In the genomic region with DNA sequence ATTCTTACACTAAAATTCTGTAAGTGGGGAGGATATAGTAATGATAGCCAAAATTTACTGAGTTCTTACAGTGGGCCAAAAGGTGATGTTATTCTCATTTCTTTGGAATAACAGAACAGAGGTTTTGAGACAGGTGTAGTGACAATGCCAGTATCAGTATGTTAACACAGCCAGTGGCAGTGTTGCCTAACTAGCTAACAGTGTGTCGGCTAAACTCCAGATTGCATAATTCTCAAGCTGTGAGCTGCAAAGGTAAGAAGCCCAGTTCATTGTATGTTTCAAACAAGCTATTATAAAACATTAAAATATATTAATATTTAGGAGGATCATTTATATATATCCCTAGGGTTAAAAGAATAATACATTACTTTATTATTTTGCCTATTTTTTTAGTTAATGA, we compare ENCODE assay signal across 17 cellular contexts. TPM values are rescaled to one million over a fixed set of nuclear protein-coding genes. Genes with fewer than 3 reads are reported as not detected.
A peak's percentile ranks its signal among the peaks of the same experiment; 100 is the strongest.
DNase-seq lines count a peak whose midpoint lies in the region; ATAC-seq, FAIRE-seq and TF ChIP-seq lines count a peak whose summit lies in the region.
"Had no signal": no experiment of that assay in that cellular context is flagged by ENCODE, and none has a peak within 500 bp of the region (broad histone marks: within the 10 kb centered on the region; RNA-seq: fewer than 3 reads in every experiment).

No MANE protein-coding gene starts in this region.

- H3K36me3 Mint-ChIP-seq in GM23338 (ENCODE audit: low read depth), result peaks cover 14% of the 10 kb centered on the region

- TF ChIP-seq POLR2A in NB4 (IDR thresholded peaks at IDR 0.05; ENCODE audit: extremely low read depth, insufficient read length), result no peak

- no peak overlapping the region for H4K8ac ChIP-seq in neuronal stem cell (ENCODE audit: low read depth, low read length)

- peak overlapping the region; percentile 41 for H3K4me2 ChIP-seq in GM23338
- H3K4me2 ChIP-seq in hepatocyte, result peak overlapping the region; percentile 42
- H3K4me2 ChIP-seq in neuronal stem cell (ENCODE audit: insufficient read depth, low read length, poor library complexity, severe bottlenecking), result no peak overlapping the region

- H3K4me1 Mint-ChIP-seq in GM23338, result peaks cover 52% of the 10 kb centered on the region
- H3K4me1 Mint-ChIP-seq: nephron progenitor cell had no signal

- H3K18ac ChIP-seq in neuronal stem cell (ENCODE audit: low read length), result no peak overlapping the region

- no peak overlapping the region for H2BK15ac ChIP-seq in neuronal stem cell (ENCODE audit: low read length)

- H2AFZ ChIP-seq in GM23338 (no peak overlapping the region), hepatocyte (no peak overlapping the region), neuronal stem cell (ENCODE audit: low read length) (no peak overlapping the region)

- no peaks in the 10 kb centered on the region for H3K9me3 Mint-ChIP-seq in GM23338
- H3K9me3 Mint-ChIP-seq: nephron progenitor cell had no signal

- no peak overlapping the region for H2AK5ac ChIP-seq in neuronal stem cell (ENCODE audit: low read depth, low read length)

- peak overlapping the region; percentile 97 for H3K27ac Mint-ChIP-seq in GM23338
- H3K27ac Mint-ChIP-seq: nephron progenitor cell had no signal

- H3K27ac ChIP-seq in GM23338 (ENCODE audit: low read depth), result peak overlapping the region; percentile 83
- H3K27ac ChIP-seq in hepatocyte, result peak overlapping the region; percentile 45
- peak overlapping the region in 3 of 4 donors; percentile 52 to 83 (median 79) for H3K27ac ChIP-seq in pancreas
- H3K27ac ChIP-seq in neuronal stem cell (replicated peaks; ENCODE audit: low read length), result no peak overlapping the region

- DNase-seq in GM23338 (ENCODE audit: low spot score), result peak; percentile 16
- peak; percentile 11 for DNase-seq in NB4 (ENCODE audit: low read depth)
- peak; percentile 32 for DNase-seq in hepatocyte (ENCODE audit: low spot score)
- DNase-seq in pancreas, result peak in 2 of 6 donors; percentile 16 to 31
- no peak for DNase-seq in neuronal stem cell (ENCODE audit: low spot score)
- DNase-seq in RPMI8226, result no peak
- no peak for DNase-seq in left colon
- DNase-seq: activated effector memory CD4-positive, alpha-beta T cell treated with anti-CD3 and anti-CD28 coated beads, Interleukin-2, amount 50 U/mL, for 16 hours; amniotic stem cell; NCI-H2081; nephron progenitor cell; stimulated activated CD4-positive, alpha-beta T cell treated with anti-CD3 and anti-CD28 coated beads, Interleukin-4, amount 100 ng/mL, for 1 hour had no signal

- H3K4me1 ChIP-seq in GM23338 (ENCODE audit: insufficient read depth) (peaks cover 36% of the 10 kb centered on the region), hepatocyte (ENCODE audit: insufficient read depth) (peaks cover 6% of the 10 kb centered on the region), pancreas (peaks cover 0 to 21% (median 5%) of the 10 kb centered on the region in 3 donors), neuronal stem cell (ENCODE audit: control insufficient read depth in 2 of 2, insufficient read depth in 1 of 2, low read depth in 1 of 2, low read length in 2 of 2) (peaks cover 4 to 6% of the 10 kb centered on the region in 2 donors)

- no peaks in the 10 kb centered on the region for H3K9me2 ChIP-seq in GM23338 (ENCODE audit: insufficient read depth)
- no peaks in the 10 kb centered on the region for H3K9me2 ChIP-seq in hepatocyte (replicated peaks; ENCODE audit: insufficient read depth)

- no peak overlapping the region for H3K14ac ChIP-seq in neuronal stem cell (ENCODE audit: low read length)

- no peaks in the 10 kb centered on the region for H4K20me1 ChIP-seq in GM23338 (replicated peaks; ENCODE audit: insufficient read depth)
- H4K20me1 ChIP-seq in hepatocyte (ENCODE audit: insufficient read depth, poor library complexity, severe bottlenecking), result no peaks in the 10 kb centered on the region

- peaks cover 9% of the 10 kb centered on the region for H3K27me3 Mint-ChIP-seq in GM23338 (ENCODE audit: insufficient read depth, low read depth, poor library complexity)

- no peak for FAIRE-seq in pancreas (lab: Jason Lieb, UNC)
- FAIRE-seq: endometrium, GM19239, HTR-8/SVneo had no signal

- H2BK5ac ChIP-seq in neuronal stem cell (ENCODE audit: low read length), result no peak overlapping the region

- no peak overlapping the region for H4K91ac ChIP-seq in neuronal stem cell (ENCODE audit: low read depth, low read length, poor library complexity)

- H3K9me3 ChIP-seq in hepatocyte (ENCODE audit: low read depth) (no peaks in the 10 kb centered on the region), pancreas (no peaks in the 10 kb centered on the region), neuronal stem cell (replicated peaks in 1 of 2; ENCODE audit: control insufficient read depth in 2 of 2, insufficient read depth in 1 of 2, low read depth in 1 of 2, low read length in 2 of 2) (no peaks in the 10 kb centered on the region)

- WGBS in hepatocyte (ENCODE audit: low lambda C conversion rate, missing lambda C conversion rate), result 0% methylated on average over 1 of the region's 1 CpG
- 2 to 14% methylated on average over 1 of the region's 1 CpG for WGBS in pancreas, 2 donors
- no CpG with 5 or more reads among the region's 1 CpG for WGBS in neuronal stem cell (ENCODE audit: extremely low coverage in 2 of 2, insufficient read length in 2 of 2, insufficient replicate concordance in 1 of 2), 2 donors

- no peaks in the 10 kb centered on the region for H3K79me1 ChIP-seq in neuronal stem cell (ENCODE audit: low read depth, low read length)

- H3K4me3 Mint-ChIP-seq in GM23338, result peak overlapping the region; percentile 63
- H3K4me3 Mint-ChIP-seq: nephron progenitor cell had no signal

- no peak overlapping the region for H3K4ac ChIP-seq in neuronal stem cell (ENCODE audit: low read length)

- peaks cover 2% of the 10 kb centered on the region; the same call in 1 of the 2 replicates for H3F3A ChIP-seq in GM23338 (replicated peaks; ENCODE audit: low read depth)

- no peaks in the 10 kb centered on the region for H3K27me3 ChIP-seq in GM23338 (ENCODE audit: insufficient read depth)
- no peaks in the 10 kb centered on the region for H3K27me3 ChIP-seq in hepatocyte
- H3K27me3 ChIP-seq in pancreas, result no peaks in the 10 kb centered on the region
- H3K27me3 ChIP-seq in neuronal stem cell (ENCODE audit: control insufficient read depth in 3 of 3, insufficient read depth in 3 of 3, low read depth in 1 of 3, low read length in 3 of 3), result no peaks in the 10 kb centered on the region

- no peaks in the 10 kb centered on the region for H3K36me3 ChIP-seq in GM23338 (ENCODE audit: insufficient read depth)
- H3K36me3 ChIP-seq in hepatocyte (replicated peaks; ENCODE audit: insufficient read depth, low read depth), result no peaks in the 10 kb centered on the region
- peaks cover 0 to 5% (median 0%) of the 10 kb centered on the region in 3 donors for H3K36me3 ChIP-seq in pancreas
- H3K36me3 ChIP-seq in neuronal stem cell (replicated peaks in 1 of 2; ENCODE audit: control insufficient read depth in 2 of 2, insufficient read depth in 2 of 2, low read length in 2 of 2), result no peaks in the 10 kb centered on the region

- no peak overlapping the region for H2BK12ac ChIP-seq in neuronal stem cell (ENCODE audit: low read length)

- no peak overlapping the region for H2BK120ac ChIP-seq in neuronal stem cell (ENCODE audit: low read depth, low read length)

- no peak for TF ChIP-seq CTCF in GM23338 (conservative IDR thresholded peaks at IDR 0.05; ENCODE audit: low read depth in 2 of 2)
- TF ChIP-seq CTCF in NB4 (IDR thresholded peaks at IDR 0.05; ENCODE audit: low read depth, low read length), result no peak
- TF ChIP-seq CTCF in hepatocyte (IDR thresholded peaks at IDR 0.05; ENCODE audit: poor library complexity), result no peak
- no peak for TF ChIP-seq CTCF in pancreas (IDR thresholded peaks at IDR 0.05)

- H3K9ac ChIP-seq in neuronal stem cell (ENCODE audit: low read depth, low read length, poor library complexity), result no peak overlapping the region

- intact Hi-C loops in pancreas (cut with DNase I), result no loop called here
- intact Hi-C loops in left colon (cut with DNase I, micrococcal nuclease), result no loop called here

- H3K79me2 ChIP-seq in GM23338 (replicated peaks; ENCODE audit: insufficient read depth) (no peaks in the 10 kb centered on the region), hepatocyte (no peaks in the 10 kb centered on the region)

- no peak overlapping the region for H3K23ac ChIP-seq in neuronal stem cell (ENCODE audit: low read depth, low read length, poor library complexity)

- peak overlapping the region; percentile 39 for H3K4me3 ChIP-seq in GM23338
- no peak overlapping the region for H3K4me3 ChIP-seq in NB4 (ENCODE audit: low read depth, low read length)
- H3K4me3 ChIP-seq in hepatocyte, result no peak overlapping the region
- H3K4me3 ChIP-seq in pancreas, result peak overlapping the region in 2 of 4 donors; percentile 17 to 37
- no peak overlapping the region for H3K4me3 ChIP-seq in neuronal stem cell (ENCODE audit: low read length in 2 of 2)

- ATAC-seq in GM23338 (peak; percentile 55), pancreas (peak; percentile 92 to 95 (median 92)), HG03108 (IDR thresholded peaks at IDR 0.05; ENCODE audit: unreplicated experiment) (no peak), left colon (no peak)
- ATAC-seq: HCT116 had no signal

TF ChIP-seq in GM23338, 12 proteins besides CTCF, POLR2A, EP300 and RAD21 (continues in another document):
- no peak for TF ChIP-seq ZNF114 (CRISPR knock-in tag; IDR thresholded peaks at IDR 0.05)

RNA-seq across cellular contexts. Expression of a gene that starts 0.9 kb away (rescaled TPM):
- 0.90 and 5.2 TPM in 2 replicates for total RNA-seq in GM23338 (2014; rRNA removed; shearing (Covaris generic))
- 0.26 and 0.49 TPM in 2 replicates for polyA plus RNA-seq in GM23338 (2016; fragmentation: Nextera tagmentation; extraction: Ambion mirVana)
- total RNA-seq in hepatocyte, result 6.5 and 11.2 TPM in 2 replicates
- polyA plus RNA-seq in hepatocyte, result 5.4 and 5.8 TPM in 2 replicates
- total RNA-seq in pancreas, result 10 to 100 TPM in 2 of 6 donors, 1 to 10 TPM in 4; 4.5 to 22.5 (median 6.9) TPM
- 1 to 10 TPM; 1.9 to 2.8 TPM for polyA plus RNA-seq in pancreas
- polyA plus RNA-seq in neuronal stem cell (2013, experiment 1 of 2), result 0.35 TPM
- 0.26 TPM for polyA plus RNA-seq in neuronal stem cell (2013, experiment 2 of 2)
- total RNA-seq in left colon, result 1 to 10 TPM; 2.5 to 3.1 TPM

Comparison
In these comparisons a context has a peak if more than half of its experiments do, and no peak if none do; other contexts are left out.
1. ATAC-seq: peak in GM23338 (single experiment) and pancreas (4 of 4); none in HG03108 (single experiment) and left colon (single experiment).
2. DNase-seq: peak in GM23338 (single experiment), NB4 (single experiment) and hepatocyte (single experiment); none in neuronal stem cell (single experiment), RPMI8226 (single experiment) and left colon (0 of 2).